Comparison of ENCODE assay signal across 2 cellular contexts in the genomic region with DNA sequence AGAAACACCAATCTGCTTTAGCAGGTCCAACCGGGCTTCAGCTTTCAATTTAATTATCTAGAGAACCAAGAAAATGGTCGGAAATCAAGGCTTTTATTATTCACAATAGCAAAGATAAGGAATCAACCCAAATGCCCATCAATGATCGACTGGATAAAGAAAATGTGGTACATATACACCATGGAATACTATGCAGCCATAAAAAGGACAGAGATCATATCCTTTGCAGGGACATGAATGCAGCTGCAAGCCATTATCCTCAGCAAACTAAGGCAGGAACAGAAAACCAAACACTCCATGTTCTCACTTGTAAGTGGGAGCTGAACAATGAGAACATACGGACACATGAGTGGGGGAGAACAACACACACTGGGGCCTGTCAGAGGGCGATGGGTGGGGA.
TF ChIP-seq lines count a peak whose summit lies in the region.

No MANE protein-coding gene starts in this region.

TF ChIP-seq in HEK293, 187 proteins besides CTCF, POLR2A, EP300 and RAD21 (continued from another document):
- TF ChIP-seq ZNF354C (tag by site-specific recombination; IDR thresholded peaks at IDR 0.05; ENCODE audit: borderline replicate concordance, low read depth) (no peak), ZNF146 (tag by site-specific recombination; IDR thresholded peaks at IDR 0.05) (peak; percentile 59; the same call in 1 of the 2 replicates), MYNN (tag by site-specific recombination; IDR thresholded peaks at IDR 0.05; ENCODE audit: borderline replicate concordance) (no peak), ZNF571 (tag by site-specific recombination; IDR thresholded peaks at IDR 0.05) (no peak)

TF ChIP-seq in K562, 482 proteins besides CTCF, POLR2A, EP300 and RAD21 (continued from another document):
- no peak for TF ChIP-seq MBD2 (IDR thresholded peaks at IDR 0.05; ENCODE audit: borderline replicate concordance, low read depth)
- no peak for TF ChIP-seq PRPF4 (IDR thresholded peaks at IDR 0.05; ENCODE audit: insufficient read depth, low read depth, low read length, poor library complexity, severe bottlenecking)
- no peak for TF ChIP-seq ERF (CRISPR knock-in tag; IDR thresholded peaks at IDR 0.05)
- TF ChIP-seq, protein P1, sequence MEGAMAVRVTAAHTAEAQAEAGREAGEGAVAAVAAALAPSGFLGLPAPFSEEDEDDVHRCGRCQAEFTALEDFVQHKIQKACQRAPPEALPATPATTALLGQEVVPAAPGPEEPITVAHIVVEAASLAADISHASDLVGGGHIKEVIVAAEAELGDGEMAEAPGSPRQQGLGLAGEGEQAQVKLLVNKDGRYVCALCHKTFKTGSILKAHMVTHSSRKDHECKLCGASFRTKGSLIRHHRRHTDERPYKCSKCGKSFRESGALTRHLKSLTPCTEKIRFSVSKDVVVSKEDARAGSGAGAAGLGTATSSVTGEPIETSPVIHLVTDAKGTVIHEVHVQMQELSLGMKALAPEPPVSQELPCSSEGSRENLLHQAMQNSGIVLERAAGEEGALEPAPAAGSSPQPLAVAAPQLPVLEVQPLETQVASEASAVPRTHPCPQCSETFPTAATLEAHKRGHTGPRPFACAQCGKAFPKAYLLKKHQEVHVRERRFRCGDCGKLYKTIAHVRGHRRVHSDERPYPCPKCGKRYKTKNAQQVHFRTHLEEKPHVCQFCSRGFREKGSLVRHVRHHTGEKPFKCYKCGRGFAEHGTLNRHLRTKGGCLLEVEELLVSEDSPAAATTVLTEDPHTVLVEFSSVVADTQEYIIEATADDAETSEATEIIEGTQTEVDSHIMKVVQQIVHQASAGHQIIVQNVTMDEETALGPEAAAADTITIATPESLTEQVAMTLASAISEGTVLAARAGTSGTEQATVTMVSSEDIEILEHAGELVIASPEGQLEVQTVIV (CRISPR knock-in tag; IDR thresholded peaks at IDR 0.05; ENCODE audit: borderline replicate concordance), result no peak
- no peak for TF ChIP-seq STAT6 (CRISPR knock-in tag; IDR thresholded peaks at IDR 0.05)
